2 cellular contexts compared by ENCODE assay signal in genomic region chr20:2518096-2518495, GRCh38.
A peak's percentile ranks its signal among the peaks of the same experiment; 100 is the strongest.
TF ChIP-seq lines count a peak whose summit lies in the region.

No MANE protein-coding gene starts in this region.

TF ChIP-seq in HepG2, 621 proteins besides CTCF, POLR2A, EP300 and RAD21:
- TF ChIP-seq BATF2 (CRISPR knock-in tag; IDR thresholded peaks at IDR 0.05) (no peak), ZNF747 (CRISPR knock-in tag; IDR thresholded peaks at IDR 0.05; ENCODE audit: borderline replicate concordance) (0 out of 2 replicates have a peak, but pooled peaks have one; percentile 33)
TF ChIP-seq in HepG2: peak in this region for 1.

TF ChIP-seq in K562, 482 proteins besides CTCF, POLR2A, EP300 and RAD21:
- TF ChIP-seq KDM5B (IDR thresholded peaks at IDR 0.05; ENCODE audit: insufficient replicate concordance, low read depth, low read length) (no peak), GTF2E2 (tag; IDR thresholded peaks at IDR 0.05) (no peak), FOXJ3 (CRISPR knock-in tag; IDR thresholded peaks at IDR 0.05) (no peak), ILK (tag; IDR thresholded peaks at IDR 0.05; ENCODE audit: borderline replicate concordance, low read depth) (no peak), CC2D1A (IDR thresholded peaks at IDR 0.05) (no peak), HINFP (tag; conservative IDR thresholded peaks at IDR 0.05; ENCODE audit: low read depth) (no peak), HNRNPL (IDR thresholded peaks at IDR 0.05; ENCODE audit: low read depth, low read length) (no peak), ESRRB (CRISPR knock-in tag; IDR thresholded peaks at IDR 0.05; ENCODE audit: borderline replicate concordance) (no peak), BHLHE40 (IDR thresholded peaks at IDR 0.05; ENCODE audit: low read length) (no peak), CTCFL (IDR thresholded peaks at IDR 0.05; ENCODE audit: borderline replicate concordance, insufficient read depth, low read depth, low read length, poor library complexity, severe bottlenecking) (no peak), CSDE1 (IDR thresholded peaks at IDR 0.05) (no peak), ZNF217 (CRISPR knock-in tag; IDR thresholded peaks at IDR 0.05) (no peak), ZNF551 (CRISPR knock-in tag; IDR thresholded peaks at IDR 0.05) (no peak), ID3 (CRISPR knock-in tag; IDR thresholded peaks at IDR 0.05) (no peak), ID3 (tag; IDR thresholded peaks at IDR 0.05) (no peak), ARID3B (CRISPR knock-in tag; IDR thresholded peaks at IDR 0.05; ENCODE audit: borderline replicate concordance) (no peak), PTTG1 (tag; IDR thresholded peaks at IDR 0.05; ENCODE audit: low read depth) (no peak), ZSCAN29 (IDR thresholded peaks at IDR 0.05) (no peak), ZBTB7A (IDR thresholded peaks at IDR 0.05; ENCODE audit: borderline replicate concordance, control insufficient read depth, low read depth, low read length) (no peak)
- TF ChIP-seq, protein P1, sequence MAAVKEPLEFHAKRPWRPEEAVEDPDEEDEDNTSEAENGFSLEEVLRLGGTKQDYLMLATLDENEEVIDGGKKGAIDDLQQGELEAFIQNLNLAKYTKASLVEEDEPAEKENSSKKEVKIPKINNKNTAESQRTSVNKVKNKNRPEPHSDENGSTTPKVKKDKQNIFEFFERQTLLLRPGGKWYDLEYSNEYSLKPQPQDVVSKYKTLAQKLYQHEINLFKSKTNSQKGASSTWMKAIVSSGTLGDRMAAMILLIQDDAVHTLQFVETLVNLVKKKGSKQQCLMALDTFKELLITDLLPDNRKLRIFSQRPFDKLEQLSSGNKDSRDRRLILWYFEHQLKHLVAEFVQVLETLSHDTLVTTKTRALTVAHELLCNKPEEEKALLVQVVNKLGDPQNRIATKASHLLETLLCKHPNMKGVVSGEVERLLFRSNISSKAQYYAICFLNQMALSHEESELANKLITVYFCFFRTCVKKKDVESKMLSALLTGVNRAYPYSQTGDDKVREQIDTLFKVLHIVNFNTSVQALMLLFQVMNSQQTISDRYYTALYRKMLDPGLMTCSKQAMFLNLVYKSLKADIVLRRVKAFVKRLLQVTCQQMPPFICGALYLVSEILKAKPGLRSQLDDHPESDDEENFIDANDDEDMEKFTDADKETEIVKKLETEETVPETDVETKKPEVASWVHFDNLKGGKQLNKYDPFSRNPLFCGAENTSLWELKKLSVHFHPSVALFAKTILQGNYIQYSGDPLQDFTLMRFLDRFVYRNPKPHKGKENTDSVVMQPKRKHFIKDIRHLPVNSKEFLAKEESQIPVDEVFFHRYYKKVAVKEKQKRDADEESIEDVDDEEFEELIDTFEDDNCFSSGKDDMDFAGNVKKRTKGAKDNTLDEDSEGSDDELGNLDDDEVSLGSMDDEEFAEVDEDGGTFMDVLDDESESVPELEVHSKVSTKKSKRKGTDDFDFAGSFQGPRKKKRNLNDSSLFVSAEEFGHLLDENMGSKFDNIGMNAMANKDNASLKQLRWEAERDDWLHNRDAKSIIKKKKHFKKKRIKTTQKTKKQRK (IDR thresholded peaks at IDR 0.05; ENCODE audit: borderline replicate concordance, low read depth, low read length) = no peak
- TF ChIP-seq, protein P2, sequence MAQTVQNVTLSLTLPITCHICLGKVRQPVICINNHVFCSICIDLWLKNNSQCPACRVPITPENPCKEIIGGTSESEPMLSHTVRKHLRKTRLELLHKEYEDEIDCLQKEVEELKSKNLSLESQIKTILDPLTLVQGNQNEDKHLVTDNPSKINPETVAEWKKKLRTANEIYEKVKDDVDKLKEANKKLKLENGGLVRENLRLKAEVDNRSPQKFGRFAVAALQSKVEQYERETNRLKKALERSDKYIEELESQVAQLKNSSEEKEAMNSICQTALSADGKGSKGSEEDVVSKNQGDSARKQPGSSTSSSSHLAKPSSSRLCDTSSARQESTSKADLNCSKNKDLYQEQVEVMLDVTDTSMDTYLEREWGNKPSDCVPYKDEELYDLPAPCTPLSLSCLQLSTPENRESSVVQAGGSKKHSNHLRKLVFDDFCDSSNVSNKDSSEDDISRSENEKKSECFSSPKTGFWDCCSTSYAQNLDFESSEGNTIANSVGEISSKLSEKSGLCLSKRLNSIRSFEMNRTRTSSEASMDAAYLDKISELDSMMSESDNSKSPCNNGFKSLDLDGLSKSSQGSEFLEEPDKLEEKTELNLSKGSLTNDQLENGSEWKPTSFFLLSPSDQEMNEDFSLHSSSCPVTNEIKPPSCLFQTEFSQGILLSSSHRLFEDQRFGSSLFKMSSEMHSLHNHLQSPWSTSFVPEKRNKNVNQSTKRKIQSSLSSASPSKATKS (CRISPR knock-in tag; IDR thresholded peaks at IDR 0.05) = no peak
